ENCODE assay signal across 16 cellular contexts in genomic region chr16:68643847-68644246, GRCh38. TPM values are rescaled to one million over a fixed set of nuclear protein-coding genes. Genes with fewer than 3 reads are reported as not detected.
A peak's percentile ranks its signal among the peaks of the same experiment; 100 is the strongest.
DNase-seq lines count a peak whose midpoint lies in the region; ATAC-seq and TF ChIP-seq lines count a peak whose summit lies in the region.
"Had no signal": no experiment of that assay in that cellular context is flagged by ENCODE, and none has a peak within 500 bp of the region (broad histone marks: within the 10 kb centered on the region; RNA-seq: fewer than 3 reads in every experiment).

No MANE protein-coding gene starts in this region.

- H3K36me3 ChIP-seq in PC-3 (ENCODE audit: low read depth, low read length) = no peaks in the 10 kb centered on the region; the same call in 1 of the 2 replicates
- H3K36me3 ChIP-seq in ovary = no peaks in the 10 kb centered on the region
- H3K36me3 ChIP-seq: pancreas, SJSA1 had no signal

- H3K27me3 Mint-ChIP-seq in Calu3 (ENCODE audit: unreplicated experiment) = no peaks in the 10 kb centered on the region
- H3K27me3 Mint-ChIP-seq in endothelial cell (ENCODE audit: unreplicated experiment) = peaks cover 5% of the 10 kb centered on the region
- peaks cover 51% of the 10 kb centered on the region for H3K27me3 Mint-ChIP-seq in activated CD4-positive, alpha-beta memory T cell treated with anti-CD3 and anti-CD28 coated beads for 36 hours

- no peak overlapping the region for H3K27ac Mint-ChIP-seq in Calu3 (ENCODE audit: unreplicated experiment)
- no peak overlapping the region for H3K27ac Mint-ChIP-seq in endothelial cell (ENCODE audit: unreplicated experiment)
- no peak overlapping the region for H3K27ac Mint-ChIP-seq in activated CD4-positive, alpha-beta memory T cell treated with anti-CD3 and anti-CD28 coated beads for 36 hours
- H3K27ac Mint-ChIP-seq: activated CD4-positive, alpha-beta memory T cell treated with anti-CD3 and anti-CD28 coated beads, Interleukin-2, amount 10 ng/mL, durations not matched to agents 7 days and 5 days; B cell had no signal

- POLR2A ChIA-PET in PC-3 (lab: Charles Lee; ENCODE audit: unreplicated experiment) = no interaction called here
- POLR2A ChIA-PET in activated CD4-positive, alpha-beta memory T cell treated with anti-CD3 and anti-CD28 coated beads for 36 hours (lab: Charles Lee) = interaction anchor here (1.2 kb wide), 1 partner anchor 29 kb away, joined by 3 read pairs; no protein-coding TSS in a partner anchor

- H3K4me1 ChIP-seq in PC-3 (ENCODE audit: insufficient read depth, low read length) (peaks cover 22% of the 10 kb centered on the region), ovary (ENCODE audit: insufficient read depth) (peaks cover 12% of the 10 kb centered on the region)

- H3K9me3 Mint-ChIP-seq in Calu3 (ENCODE audit: low read depth, unreplicated experiment) (no peaks in the 10 kb centered on the region), endothelial cell (ENCODE audit: unreplicated experiment) (no peaks in the 10 kb centered on the region)
- no peaks in the 10 kb centered on the region for H3K9me3 Mint-ChIP-seq in activated CD4-positive, alpha-beta memory T cell treated with anti-CD3 and anti-CD28 coated beads for 36 hours
- H3K9me3 Mint-ChIP-seq: activated CD4-positive, alpha-beta memory T cell treated with anti-CD3 and anti-CD28 coated beads, Interleukin-2, amount 10 ng/mL, durations not matched to agents 7 days and 5 days had no signal

- H3K4me1 Mint-ChIP-seq in Calu3 (ENCODE audit: low read depth, unreplicated experiment) (peaks cover 15% of the 10 kb centered on the region), endothelial cell (ENCODE audit: unreplicated experiment) (peaks cover 11% of the 10 kb centered on the region)
- H3K4me1 Mint-ChIP-seq in activated CD4-positive, alpha-beta memory T cell treated with anti-CD3 and anti-CD28 coated beads for 36 hours (ENCODE audit: low read depth) = peaks cover 29% of the 10 kb centered on the region

- H3K27ac ChIP-seq in PC-3 (ENCODE audit: low read length) = no peak overlapping the region
- peak overlapping the region; percentile 88 to 89 for H3K27ac ChIP-seq in ovary
- H3K27ac ChIP-seq: pancreas, SJSA1 had no signal

- DNase-seq in Calu3 (no peak), PC-3 (no peak), endothelial cell (ENCODE audit: low spot score) (no peak), ovary (peak; percentile 54 to 65 (median 62)), iPS-NIHi7 (ENCODE audit: extremely low spot score) (no peak)
- no peak for DNase-seq in activated CD4-positive, alpha-beta memory T cell treated with anti-CD3 and anti-CD28 coated beads for 36 hours
- DNase-seq: activated CD4-positive, alpha-beta memory T cell treated with anti-CD3 and anti-CD28 coated beads, Interleukin-2, amount 10 ng/mL, durations not matched to agents 7 days and 5 days; activated effector memory CD4-positive, alpha-beta T cell treated with anti-CD3 and anti-CD28 coated beads, Interleukin-2, amount 50 U/mL, for 16 hours; NCI-H1092; pancreas; small intestine; stimulated activated naive CD4-positive, alpha-beta T cell treated with Interleukin-2 at 50 U/mL for 16 hours had no signal

- ATAC-seq in PC-3 (no peak), GM21529 (IDR thresholded peaks at IDR 0.05; ENCODE audit: unreplicated experiment) (no peak)

- no peak for TF ChIP-seq EP300 in ovary (IDR thresholded peaks at IDR 0.05)

- peak overlapping the region; percentile 83 for H3K4me2 ChIP-seq in PC-3 (ENCODE audit: low read length)

- H3K36me3 Mint-ChIP-seq in Calu3 (ENCODE audit: insufficient read depth, unreplicated experiment) = peaks cover 28% of the 10 kb centered on the region
- H3K36me3 Mint-ChIP-seq in endothelial cell (ENCODE audit: low read depth, unreplicated experiment) = no peaks in the 10 kb centered on the region
- no peaks in the 10 kb centered on the region for H3K36me3 Mint-ChIP-seq in activated CD4-positive, alpha-beta memory T cell treated with anti-CD3 and anti-CD28 coated beads for 36 hours

- H3K4me3 Mint-ChIP-seq in Calu3 (ENCODE audit: low read depth, unreplicated experiment) (peak overlapping the region; percentile 82), endothelial cell (ENCODE audit: unreplicated experiment) (peak overlapping the region; percentile 6)
- no peak overlapping the region for H3K4me3 Mint-ChIP-seq in activated CD4-positive, alpha-beta memory T cell treated with anti-CD3 and anti-CD28 coated beads for 36 hours
- H3K4me3 Mint-ChIP-seq: activated CD4-positive, alpha-beta memory T cell treated with anti-CD3 and anti-CD28 coated beads, Interleukin-2, amount 10 ng/mL, durations not matched to agents 7 days and 5 days had no signal

- no peaks in the 10 kb centered on the region for H3F3A ChIP-seq in PC-3 (ENCODE audit: low read length, unreplicated experiment)

- H3K4me3 ChIP-seq in PC-3 (ENCODE audit: low read length) (peak overlapping the region; percentile 94; the same call in 1 of the 2 replicates), ovary (peak overlapping the region; percentile 68)
- H3K4me3 ChIP-seq: SJSA1 had no signal

- H3K9ac ChIP-seq in PC-3 (ENCODE audit: low read length) = no peak overlapping the region

- TF ChIP-seq POLR2A in ovary (IDR thresholded peaks at IDR 0.05) = no peak

- CTCF ChIA-PET in Calu3 (lab: Charles Lee) = interaction anchor here (0.6 to 1.4 kb wide), 3 partner anchors 14 to 1690 kb away, joined by 3 to 4 read pairs (median 3); no protein-coding TSS in a partner anchor
- CTCF ChIA-PET in PC-3 (lab: Charles Lee) = interaction anchor here (1.0 kb wide), 1 partner anchor 54 kb away, joined by 4 read pairs; no protein-coding TSS in a partner anchor
- CTCF ChIA-PET in activated CD4-positive, alpha-beta memory T cell treated with anti-CD3 and anti-CD28 coated beads for 36 hours (lab: Charles Lee) = interaction anchor here (0.9 to 1.1 kb wide), 2 partner anchors 155 to 157 kb away, joined by 3 read pairs; no protein-coding TSS in a partner anchor

- H2AFZ ChIP-seq in PC-3 (ENCODE audit: low read length) = 0 out of 2 replicates have a peak overlapping the region, but pooled peaks have one; percentile 79

- WGBS in ovary, 3 donors = 9 to 21% (median 15%) methylated on average over 10 of the region's 10 CpGs

- no peaks in the 10 kb centered on the region for H3K27me3 ChIP-seq in PC-3 (ENCODE audit: low read length)
- H3K27me3 ChIP-seq in ovary = no peaks in the 10 kb centered on the region
- H3K27me3 ChIP-seq: pancreas had no signal

- no peaks in the 10 kb centered on the region for H3K9me2 ChIP-seq in PC-3 (replicated peaks; ENCODE audit: low read length)

- peaks cover 38% of the 10 kb centered on the region for H3K79me2 ChIP-seq in PC-3 (ENCODE audit: low read length)

- BruUV-seq in Calu3 (replicated peaks; lab: Mats Ljungman, UMichigan) (no TSS peak), PC-3 (replicated peaks; lab: Mats Ljungman, UMichigan) (no TSS peak)

- H4K20me1 ChIP-seq in PC-3 (ENCODE audit: low read length) = 0 out of 2 replicates have a peak, but pooled peaks cover 9% of the 10 kb centered on the region

- H3K9me3 ChIP-seq in PC-3 (ENCODE audit: low read length) = no peaks in the 10 kb centered on the region
- no peaks in the 10 kb centered on the region for H3K9me3 ChIP-seq in ovary
- H3K9me3 ChIP-seq: pancreas, SJSA1 had no signal

- TF ChIP-seq CTCF in Calu3 (IDR thresholded peaks at IDR 0.05; ENCODE audit: unreplicated experiment) = no peak
- no peak for TF ChIP-seq CTCF in PC-3 (conservative IDR thresholded peaks at IDR 0.05; ENCODE audit: low read depth, low read length)
- TF ChIP-seq CTCF in endothelial cell (IDR thresholded peaks at IDR 0.05; ENCODE audit: unreplicated experiment) = no peak
- TF ChIP-seq CTCF in ovary (IDR thresholded peaks at IDR 0.05) = no peak

- intact Hi-C loops in Calu3 (cut with micrococcal nuclease; ENCODE audit: unreplicated experiment) = no loop called here
- intact Hi-C loops in PC-3 (cut with micrococcal nuclease) = no loop called here
- intact Hi-C loops in ovary (cut with DNase I) = no loop called here
- intact Hi-C loops in activated CD4-positive, alpha-beta memory T cell treated with anti-CD3 and anti-CD28 coated beads for 36 hours (cut with micrococcal nuclease) = no loop called here

RNA-seq across cellular contexts. Expression of gene CDH3, which starts 1.3 kb away (rescaled TPM):
- 31.4 and 41.7 TPM in 2 replicates for total RNA-seq in Calu3 (2022)
- 102 and 109 TPM in 2 replicates for total RNA-seq in PC-3 (2014; rRNA removed)
- 3.2 TPM for total RNA-seq in endothelial cell (ENCODE audit: unreplicated experiment)
- total RNA-seq in ovary = 10 to 100 TPM; 32.4 to 99.0 (median 52.4) TPM
- 10 to 100 TPM; 75.2 to 84.5 TPM for polyA plus RNA-seq in ovary
- 1 to 10 TPM; 5.2 to 5.3 TPM for total RNA-seq in activated CD4-positive, alpha-beta memory T cell treated with anti-CD3 and anti-CD28 coated beads for 36 hours
- total RNA-seq: lung microvascular endothelial cell had no signal

Comparison
In these comparisons a context has a peak if more than half of its experiments do, and no peak if none do; other contexts are left out.
1. DNase-seq: peak in ovary (5 of 5); none in Calu3 (single experiment), PC-3 (single experiment), endothelial cell (single experiment), activated CD4-positive, alpha-beta memory T cell treated with anti-CD3 and anti-CD28 coated beads for 36 hours (single experiment) and iPS-NIHi7 (single experiment).